ENCODE assay signal across 17 cellular contexts in the genomic region with DNA sequence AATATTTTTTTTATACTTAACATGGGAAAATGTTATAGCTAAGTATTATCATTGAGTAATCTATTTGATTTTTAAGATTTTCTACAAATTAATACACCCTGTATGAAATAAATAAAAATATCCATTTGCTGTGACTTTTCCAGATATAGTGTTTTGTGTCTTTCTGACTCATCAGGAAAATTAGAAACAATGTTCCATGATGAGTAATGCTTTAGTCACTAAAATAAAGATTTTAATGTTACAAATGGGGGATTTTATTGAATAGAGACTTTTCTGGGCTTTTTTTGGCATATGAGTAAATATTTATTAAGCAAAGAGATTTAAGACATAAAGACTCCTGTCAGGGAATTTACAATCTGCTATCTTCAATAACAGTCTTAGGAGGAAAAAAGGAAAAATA.
DNase-seq lines count a peak whose midpoint lies in the region; ATAC-seq and TF ChIP-seq lines count a peak whose summit lies in the region.
"Had no signal": no experiment of that assay in that cellular context is flagged by ENCODE, and none has a peak within 500 bp of the region (broad histone marks: within the 10 kb centered on the region; RNA-seq: fewer than 3 reads in every experiment).

No MANE protein-coding gene starts in this region.

- no peaks in the 10 kb centered on the region for H3K9me3 Mint-ChIP-seq in endothelial cell (ENCODE audit: unreplicated experiment)
- peaks cover 4% of the 10 kb centered on the region for H3K9me3 Mint-ChIP-seq in activated naive CD8-positive, alpha-beta T cell treated with anti-CD3 and anti-CD28 coated beads, Interleukin-2, amount 50 U/mL, for 24 hours
- H3K9me3 Mint-ChIP-seq: CD4-positive, alpha-beta T cell had no signal

- H2AFZ ChIP-seq in HCT116 (ENCODE audit: low read depth, low read length, poor library complexity, severe bottlenecking): peak overlapping the region; percentile 38

- H3K9ac ChIP-seq in HCT116 (ENCODE audit: low read length): no peak overlapping the region
- no peak overlapping the region for H3K9ac ChIP-seq in adipocyte (ENCODE audit: low read length)

- no TSS peak for BruUV-seq in HCT116 (replicated peaks; lab: Mats Ljungman, UMichigan)

- no peak for TF ChIP-seq POLR2A in HCT116 (IDR thresholded peaks at IDR 0.05; ENCODE audit: borderline replicate concordance, extremely low read depth, insufficient read depth, insufficient read length)

- POLR2A ChIA-PET in HCT116 (lab: Charles Lee): no interaction called here

- intact Hi-C loops in HCT116 (cut with micrococcal nuclease): no loop called here

- H3K36me3 ChIP-seq in HCT116 (ENCODE audit: control insufficient read depth in 1 of 2, insufficient read depth in 2 of 2, low read length in 2 of 2) (no peaks in the 10 kb centered on the region), adipocyte (ENCODE audit: control insufficient read depth, insufficient read depth, low read length, severe bottlenecking) (no peaks in the 10 kb centered on the region)
- H3K36me3 ChIP-seq: ascending aorta, HAP-1 had no signal

- no peaks in the 10 kb centered on the region for H3K79me2 ChIP-seq in HCT116 (ENCODE audit: insufficient read depth, low read length)

- H3K4me1 Mint-ChIP-seq in endothelial cell (ENCODE audit: unreplicated experiment): no peaks in the 10 kb centered on the region
- no peaks in the 10 kb centered on the region for H3K4me1 Mint-ChIP-seq in activated naive CD8-positive, alpha-beta T cell treated with anti-CD3 and anti-CD28 coated beads, Interleukin-2, amount 50 U/mL, for 24 hours

- peak overlapping the region; percentile 42 for H3K4me2 ChIP-seq in HCT116 (ENCODE audit: low read length)

- ATAC-seq in HCT116: no peak
- no peak for ATAC-seq in activated naive CD8-positive, alpha-beta T cell treated with anti-CD3 and anti-CD28 coated beads, Interleukin-2, amount 50 U/mL, for 24 hours
- ATAC-seq: activated CD8-positive, alpha-beta T cell treated with anti-CD3 and anti-CD28 coated beads, Interleukin-2, amount 10 ng/mL, durations not matched to agents 7 days and 5 days; K562; left cardiac atrium had no signal

- H3K4me3 ChIP-seq in HCT116 (replicated peaks in 1 of 2; ENCODE audit: low read depth in 1 of 2, low read length in 2 of 2) (no peak overlapping the region), adipocyte (ENCODE audit: low read length) (no peak overlapping the region), fibroblast of mammary gland (ENCODE audit: control insufficient read depth, low read depth, low read length) (no peak overlapping the region)
- H3K4me3 ChIP-seq: ascending aorta, HAP-1, K562, SK-N-MC had no signal

- H3K27me3 Mint-ChIP-seq in endothelial cell (ENCODE audit: unreplicated experiment): peaks cover 1% of the 10 kb centered on the region
- peaks cover 2% of the 10 kb centered on the region for H3K27me3 Mint-ChIP-seq in activated naive CD8-positive, alpha-beta T cell treated with anti-CD3 and anti-CD28 coated beads, Interleukin-2, amount 50 U/mL, for 24 hours
- H3K27me3 Mint-ChIP-seq: CD4-positive, alpha-beta T cell; progenitor cell of endocrine pancreas had no signal

- TF ChIP-seq CTCF in HCT116 (IDR thresholded peaks at IDR 0.05 in 2 of 3, conservative IDR thresholded peaks at IDR 0.05 in 1 of 3; ENCODE audit: borderline replicate concordance in 1 of 3, insufficient read depth in 1 of 3, low read depth in 2 of 3, low read length in 2 of 3) (no peak), fibroblast of mammary gland (conservative IDR thresholded peaks at IDR 0.05; ENCODE audit: control insufficient read depth, insufficient read depth, low read depth, low read length) (no peak), endothelial cell (IDR thresholded peaks at IDR 0.05; ENCODE audit: unreplicated experiment) (no peak)

- no peak for DNase-seq in HCT116 (ENCODE audit: low read depth, low spot score)
- peak; percentile 68 for DNase-seq in adipocyte (ENCODE audit: low read depth)
- peak; percentile 61 for DNase-seq in fibroblast of mammary gland (ENCODE audit: low read depth)
- peak; percentile 11 for DNase-seq in pulmonary artery endothelial cell (ENCODE audit: low read depth, low spot score)
- DNase-seq in NCI-H345 (lab: John Stamatoyannopoulos, UW): no peak
- no peak for DNase-seq in SK-N-DZ (ENCODE audit: low spot score)
- no peak for DNase-seq in endothelial cell (ENCODE audit: low spot score)
- no peak for DNase-seq in activated naive CD8-positive, alpha-beta T cell treated with anti-CD3 and anti-CD28 coated beads, Interleukin-2, amount 50 U/mL, for 24 hours
- DNase-seq: activated CD8-positive, alpha-beta T cell treated with anti-CD3 and anti-CD28 coated beads, Interleukin-2, amount 10 ng/mL, durations not matched to agents 7 days and 5 days; CD4-positive, alpha-beta T cell; left cardiac atrium; NCI-H1417 treated with DMSO at 0.1 percent for 48 hours had no signal

- no peak overlapping the region for H3K27ac ChIP-seq in HCT116 (ENCODE audit: low read depth, low read length)
- H3K27ac ChIP-seq: ascending aorta, SK-N-MC had no signal

- H3K4me1 ChIP-seq in HCT116 (ENCODE audit: control insufficient read depth in 1 of 2, insufficient read depth in 2 of 2, low read length in 2 of 2) (peaks cover 5 to 10% of the 10 kb centered on the region in 2 experiments; a peak in 3 of 4 replicates), adipocyte (ENCODE audit: control insufficient read depth, insufficient read depth, low read length) (peaks cover 29% of the 10 kb centered on the region)
- H3K4me1 ChIP-seq: HAP-1 had no signal

- H3K27me3 ChIP-seq in HCT116 (ENCODE audit: insufficient read depth, low read length) (no peaks in the 10 kb centered on the region), adipocyte (replicated peaks; ENCODE audit: control insufficient read depth, insufficient read depth, low read length) (no peaks in the 10 kb centered on the region)
- H3K27me3 ChIP-seq: ascending aorta had no signal

- no peak for TF ChIP-seq RAD21 in HCT116 (IDR thresholded peaks at IDR 0.05; ENCODE audit: low read depth)

- RAD21 ChIA-PET in HCT116 (lab: Charles Lee; ENCODE audit: low non-redundant PET in 1 of 2, low total read pairs in 2 of 2, uncharacterized antibody in 2 of 2, unreplicated experiment in 2 of 2): no interaction called here

- no peak overlapping the region for H3K4me3 Mint-ChIP-seq in endothelial cell (ENCODE audit: unreplicated experiment)
- H3K4me3 Mint-ChIP-seq in activated naive CD8-positive, alpha-beta T cell treated with anti-CD3 and anti-CD28 coated beads, Interleukin-2, amount 50 U/mL, for 24 hours: no peak overlapping the region
- H3K4me3 Mint-ChIP-seq: activated CD8-positive, alpha-beta T cell treated with anti-CD3 and anti-CD28 coated beads, Interleukin-2, amount 10 ng/mL, durations not matched to agents 7 days and 5 days; CD4-positive, alpha-beta T cell had no signal

- H3K9me2 ChIP-seq in HCT116 (ENCODE audit: insufficient read depth): no peaks in the 10 kb centered on the region

- no peak overlapping the region for H3K27ac Mint-ChIP-seq in endothelial cell (ENCODE audit: unreplicated experiment)
- no peak overlapping the region for H3K27ac Mint-ChIP-seq in activated naive CD8-positive, alpha-beta T cell treated with anti-CD3 and anti-CD28 coated beads, Interleukin-2, amount 50 U/mL, for 24 hours
- H3K27ac Mint-ChIP-seq: activated CD8-positive, alpha-beta T cell treated with anti-CD3 and anti-CD28 coated beads, Interleukin-2, amount 10 ng/mL, durations not matched to agents 7 days and 5 days; CD4-positive, alpha-beta T cell; progenitor cell of endocrine pancreas had no signal

- H4K20me1 ChIP-seq in HCT116 (ENCODE audit: insufficient read depth): no peaks in the 10 kb centered on the region

- CTCF ChIA-PET in HCT116 (lab: Charles Lee): no interaction called here

- no peaks in the 10 kb centered on the region for H3K9me3 ChIP-seq in HCT116 (ENCODE audit: control insufficient read depth in 1 of 2, insufficient read depth in 1 of 2, low read depth in 1 of 2, low read length in 2 of 2)
- H3K9me3 ChIP-seq in adipocyte (ENCODE audit: control insufficient read depth, low read length): no peaks in the 10 kb centered on the region
- H3K9me3 ChIP-seq: ascending aorta, HAP-1 had no signal

- H3K36me3 Mint-ChIP-seq in endothelial cell (ENCODE audit: low read depth, unreplicated experiment): no peaks in the 10 kb centered on the region
- H3K36me3 Mint-ChIP-seq in activated naive CD8-positive, alpha-beta T cell treated with anti-CD3 and anti-CD28 coated beads, Interleukin-2, amount 50 U/mL, for 24 hours (ENCODE audit: low read depth): peaks cover 2% of the 10 kb centered on the region

TF ChIP-seq in HCT116, 20 proteins besides CTCF, POLR2A, EP300 and RAD21:
- TF ChIP-seq FOSL1 (IDR thresholded peaks at IDR 0.05; ENCODE audit: low read depth): peak; percentile 95
- peak; percentile 82 for TF ChIP-seq JUND (IDR thresholded peaks at IDR 0.05)
- no peak for TF ChIP-seq ELF1 (IDR thresholded peaks at IDR 0.05; ENCODE audit: borderline replicate concordance, low read depth)
- TF ChIP-seq EZH2phosphoT487 (IDR thresholded peaks at IDR 0.05; ENCODE audit: borderline replicate concordance): no peak
- 0 out of 2 replicates have a peak, but pooled peaks have one; percentile 38 for TF ChIP-seq CBX3 (IDR thresholded peaks at IDR 0.05; ENCODE audit: low read depth)
- 0 out of 2 replicates have a peak, but pooled peaks have one; percentile 30 for TF ChIP-seq CEBPB (IDR thresholded peaks at IDR 0.05; ENCODE audit: low read depth)
- peak; percentile 36; the same call in 1 of the 2 replicates for TF ChIP-seq SRF (IDR thresholded peaks at IDR 0.05; ENCODE audit: low read depth)
- TF ChIP-seq ZFX (IDR thresholded peaks at IDR 0.05): no peak
- peak; percentile 52 for TF ChIP-seq SP1 (IDR thresholded peaks at IDR 0.05; ENCODE audit: low read depth)
- TF ChIP-seq EGR1 (IDR thresholded peaks at IDR 0.05; ENCODE audit: low read depth): peak; percentile 44; the same call in 1 of the 2 replicates
TF ChIP-seq in HCT116: peak in this region for 7.

Comparison
In these comparisons a context has a peak if more than half of its experiments do, and no peak if none do; other contexts are left out.
1. DNase-seq: peak in adipocyte (single experiment), fibroblast of mammary gland (single experiment) and pulmonary artery endothelial cell (single experiment); none in HCT116 (single experiment), NCI-H345 (single experiment), SK-N-DZ (single experiment), endothelial cell (single experiment) and activated naive CD8-positive, alpha-beta T cell treated with anti-CD3 and anti-CD28 coated beads, Interleukin-2, amount 50 U/mL, for 24 hours (single experiment).